ENCODE assay signal across 33 cellular contexts in genomic region chr14:26157517-26157916, GRCh38.
"Had no signal": no experiment of that assay in that cellular context is flagged by ENCODE, and none has a peak within 500 bp of the region (broad histone marks: within the 10 kb centered on the region; RNA-seq: fewer than 3 reads in every experiment).

No MANE protein-coding gene starts in this region.

- H3K4me1 ChIP-seq: adrenal gland, ascending aorta, body of pancreas, breast epithelium had no signal

- FAIRE-seq: astrocyte, bronchial epithelial cell had no signal

- H3K36me3 ChIP-seq: adrenal gland, ascending aorta, brain microvascular endothelial cell, breast epithelium, cardiac muscle cell had no signal

- H3K4me3 ChIP-seq: adrenal gland, ascending aorta, body of pancreas, breast epithelium, cardiac muscle cell had no signal

- DNase-seq: activated effector memory CD4-positive, alpha-beta T cell treated with anti-CD3 and anti-CD28 coated beads, Interleukin-2, amount 50 U/mL, for 16 hours; activated effector memory CD4-positive, alpha-beta T cell treated with Interleukin-2 at 50 U/mL for 16 hours; activated gamma-delta T cell; activated gamma-delta T cell treated with Interleukin-2 at 50 U/mL for 16 hours; activated naive CD4-positive, alpha-beta T cell; activated naive CD4-positive, alpha-beta T cell treated with anti-CD3 and anti-CD28 coated beads for 36 hours; activated naive CD4-positive, alpha-beta T cell treated with anti-CD3 and anti-CD28 coated beads, Interleukin-2, amount 10 ng/mL, durations not matched to agents 7 days and 5 days; activated naive CD4-positive, alpha-beta T cell treated with anti-CD3 and anti-CD28 coated beads, Interleukin-2, amount 50 U/mL, for 16 hours; activated naive CD4-positive, alpha-beta T cell treated with Interleukin-2 at 50 U/mL for 16 hours; activated naive CD8-positive, alpha-beta T cell treated with anti-CD3 and anti-CD28 coated beads for 36 hours; activated naive CD8-positive, alpha-beta T cell treated with anti-CD3 and anti-CD28 coated beads, Interleukin-2, amount 10 ng/mL, durations not matched to agents 7 days and 5 days; activated naive CD8-positive, alpha-beta T cell treated with anti-CD3 and anti-CD28 coated beads, Interleukin-2, amount 50 U/mL, for 24 hours; activated T-cell treated with anti-CD3 and anti-CD28 coated beads, Interleukin-2, amount 50 U/mL, for 24 hours; activated T-cell treated with anti-CD3 and anti-CD28 coated beads, Interleukin-2, amount 50 U/mL, for 4 hours; activated T-cell treated with anti-CD3 and anti-CD28 coated beads, Interleukin-2, amount 50 U/mL, for 48 hours; activated T-cell treated with anti-CD3 and anti-CD28 coated beads, Interleukin-2, amount 50 U/mL, for 72 hours; adrenal gland; amniotic stem cell; amygdala; anterior cingulate cortex; aorta; body of pancreas; brain microvascular endothelial cell; caudate nucleus; central memory CD4-positive, alpha-beta T cell; cerebellar nuclear complex had no signal

- ATAC-seq: activated naive CD4-positive, alpha-beta T cell treated with anti-CD3 and anti-CD28 coated beads, Interleukin-2, amount 50 U/mL, for 72 hours; activated naive CD8-positive, alpha-beta T cell treated with anti-CD3 and anti-CD28 coated beads, Interleukin-2, amount 50 U/mL, for 24 hours; activated T-cell treated with anti-CD3 and anti-CD28 coated beads, Interleukin-2, amount 50 U/mL, for 4 hours; activated T-cell treated with anti-CD3 and anti-CD28 coated beads, Interleukin-2, amount 50 U/mL, for 72 hours; activated T-helper 17 cell treated with anti-CD3 and anti-CD28 coated beads, Interleukin-2, amount 50 U/mL, for 72 hours; body of pancreas had no signal

- H3K27me3 ChIP-seq: adrenal gland, ascending aorta, body of pancreas, brain microvascular endothelial cell, breast epithelium, cardiac muscle cell had no signal

- H3K27ac ChIP-seq: adrenal gland, ascending aorta, body of pancreas, brain microvascular endothelial cell, breast epithelium, cardiac muscle cell had no signal

- H3K9me3 ChIP-seq: body of pancreas had no signal
